In the genomic region with DNA sequence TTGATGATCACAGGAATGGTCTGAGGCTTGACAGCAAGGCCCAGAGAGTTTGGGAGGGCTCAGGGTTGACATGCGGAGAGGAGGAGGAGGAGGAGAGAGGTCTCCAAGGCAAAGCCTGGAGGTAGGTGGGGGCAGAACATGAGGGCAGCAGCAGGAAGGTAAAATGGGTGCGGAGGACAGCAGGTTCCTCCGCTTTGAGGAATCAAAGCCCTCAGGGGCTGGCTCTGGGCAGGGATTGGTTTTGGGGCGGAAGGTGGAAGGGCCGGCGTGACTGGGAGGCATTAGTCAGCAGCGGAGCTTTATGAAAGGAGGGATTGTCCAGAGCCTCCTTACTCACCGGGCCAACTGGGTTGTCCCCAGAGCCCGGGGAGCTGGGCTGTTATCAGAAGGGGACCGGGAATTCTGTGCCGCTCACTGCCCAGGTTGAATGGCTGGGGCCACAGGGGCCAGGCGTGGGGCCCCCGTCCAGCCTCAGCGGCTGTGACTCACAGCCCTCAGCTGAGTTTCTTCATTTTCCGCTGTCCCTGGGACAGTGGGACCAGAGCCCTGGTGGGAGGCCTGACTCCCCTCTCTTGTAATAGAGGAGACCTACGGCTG, we compare ENCODE assay signal across 12 cellular contexts. TPM values are rescaled to one million over a fixed set of nuclear protein-coding genes. Genes with fewer than 3 reads are reported as not detected.
DNase-seq lines count a peak whose midpoint lies in the region; ATAC-seq and TF ChIP-seq lines count a peak whose summit lies in the region.
"Had no signal": no experiment of that assay in that cellular context is flagged by ENCODE, and none has a peak within 500 bp of the region (broad histone marks: within the 10 kb centered on the region; RNA-seq: fewer than 3 reads in every experiment).

No MANE protein-coding gene starts in this region.

- peaks cover 0 to 3% (median 0%) of the 10 kb centered on the region in 7 donors for H3K9me3 Mint-ChIP-seq in CD14-positive monocyte
- no peaks in the 10 kb centered on the region for H3K9me3 Mint-ChIP-seq in neural crest cell
- H3K9me3 Mint-ChIP-seq in CD8-positive, alpha-beta memory T cell = no peaks in the 10 kb centered on the region
- H3K9me3 Mint-ChIP-seq: activated CD4-positive, alpha-beta memory T cell treated with anti-CD3 and anti-CD28 coated beads, Interleukin-2, amount 10 ng/mL, durations not matched to agents 7 days and 5 days; CD4-positive, alpha-beta T cell had no signal

- H3K27me3 ChIP-seq in CD8-positive, alpha-beta memory T cell (ENCODE audit: insufficient read depth, low read length, poor library complexity, severe bottlenecking) = no peaks in the 10 kb centered on the region
- H3K27me3 ChIP-seq: cardiac muscle cell had no signal

- no peaks in the 10 kb centered on the region for H3K36me3 ChIP-seq in CD8-positive, alpha-beta memory T cell (ENCODE audit: insufficient read depth, low read length)
- H3K36me3 ChIP-seq: cardiac muscle cell had no signal

- H3K9me3 ChIP-seq in CD8-positive, alpha-beta memory T cell (ENCODE audit: low read length) = no peaks in the 10 kb centered on the region

- DNase-seq in CD14-positive monocyte (ENCODE audit: low spot score) (no peak), M059J (ENCODE audit: low read depth) (peak; percentile 96), ecto neural progenitor cell (ENCODE audit: low spot score) (peak; percentile 59), neural crest cell (ENCODE audit: low read depth, low spot score) (peak; percentile 27), NCI-H446 treated with DMSO at 0.1 percent for 48 hours (lab: John Stamatoyannopoulos, UW) (no peak), NCI-H146 (lab: John Stamatoyannopoulos, UW) (no peak)
- no peak for DNase-seq in CD8-positive, alpha-beta memory T cell
- DNase-seq: activated CD4-positive, alpha-beta memory T cell treated with anti-CD3 and anti-CD28 coated beads, Interleukin-2, amount 10 ng/mL, durations not matched to agents 7 days and 5 days; CD4-positive, alpha-beta T cell had no signal

- no peaks in the 10 kb centered on the region for H3K36me3 Mint-ChIP-seq in CD14-positive monocyte
- H3K36me3 Mint-ChIP-seq in neural crest cell (ENCODE audit: low read depth) = no peaks in the 10 kb centered on the region
- H3K36me3 Mint-ChIP-seq in CD8-positive, alpha-beta memory T cell = no peaks in the 10 kb centered on the region

- H3K4me1 ChIP-seq in CD8-positive, alpha-beta memory T cell (ENCODE audit: insufficient read depth, low read length) = no peaks in the 10 kb centered on the region

- TF ChIP-seq CTCF in CD14-positive monocyte (IDR thresholded peaks at IDR 0.05) (no peak), neural crest cell (conservative IDR thresholded peaks at IDR 0.05) (no peak)

- intact Hi-C loops in CD14-positive monocyte (cut with micrococcal nuclease) = loop anchor here (5.0 kb wide), 2 partner anchors 33 to 57 kb away; a partner anchor contains a TSS

- no peak for ATAC-seq in HG02981 (IDR thresholded peaks at IDR 0.05; ENCODE audit: unreplicated experiment)
- ATAC-seq: right cardiac atrium had no signal

- H3K27me3 Mint-ChIP-seq in CD14-positive monocyte (ENCODE audit: low read depth in 3 of 3) (peaks cover 4 to 13% (median 7%) of the 10 kb centered on the region in 3 donors), neural crest cell (ENCODE audit: low read depth) (peaks cover 24% of the 10 kb centered on the region)
- peaks cover 0 to 1% of the 10 kb centered on the region in 2 donors for H3K27me3 Mint-ChIP-seq in CD8-positive, alpha-beta memory T cell
- H3K27me3 Mint-ChIP-seq: activated CD4-positive, alpha-beta memory T cell treated with anti-CD3 and anti-CD28 coated beads, Interleukin-2, amount 10 ng/mL, durations not matched to agents 7 days and 5 days; CD4-positive, alpha-beta T cell had no signal

- H3K4me3 ChIP-seq in CD8-positive, alpha-beta memory T cell (ENCODE audit: low read length) = no peak overlapping the region
- H3K4me3 ChIP-seq: cardiac muscle cell had no signal

- CTCF ChIA-PET in CD8-positive, alpha-beta memory T cell (lab: Charles Lee) = no interaction called here

- peaks cover 55% of the 10 kb centered on the region for H3K4me1 Mint-ChIP-seq in CD14-positive monocyte
- peaks cover 53% of the 10 kb centered on the region for H3K4me1 Mint-ChIP-seq in neural crest cell
- peaks cover 0 to 13% (median 9%) of the 10 kb centered on the region in 3 donors for H3K4me1 Mint-ChIP-seq in CD8-positive, alpha-beta memory T cell

- POLR2A ChIA-PET in CD8-positive, alpha-beta memory T cell (lab: Charles Lee) = no interaction called here

- H3K27ac Mint-ChIP-seq in CD14-positive monocyte = peak overlapping the region in 5 of 7 donors; percentile 9 to 97 (median 46)
- H3K27ac Mint-ChIP-seq in neural crest cell (ENCODE audit: unreplicated experiment) = peak overlapping the region; percentile 44
- H3K27ac Mint-ChIP-seq in CD8-positive, alpha-beta memory T cell = no peak overlapping the region
- H3K27ac Mint-ChIP-seq: activated CD4-positive, alpha-beta memory T cell treated with anti-CD3 and anti-CD28 coated beads, Interleukin-2, amount 10 ng/mL, durations not matched to agents 7 days and 5 days; CD4-positive, alpha-beta T cell had no signal

- H3K27ac ChIP-seq in CD8-positive, alpha-beta memory T cell (ENCODE audit: low read depth, low read length) = no peak overlapping the region
- H3K27ac ChIP-seq: cardiac muscle cell had no signal

- H3K4me3 Mint-ChIP-seq in CD14-positive monocyte (no peak overlapping the region), neural crest cell (peak overlapping the region; percentile 5)
- no peak overlapping the region for H3K4me3 Mint-ChIP-seq in CD8-positive, alpha-beta memory T cell
- H3K4me3 Mint-ChIP-seq: activated CD4-positive, alpha-beta memory T cell treated with anti-CD3 and anti-CD28 coated beads, Interleukin-2, amount 10 ng/mL, durations not matched to agents 7 days and 5 days; CD4-positive, alpha-beta T cell had no signal

RNA-seq across cellular contexts. Expression of a gene that starts 36.2 kb away (rescaled TPM):
- not detected for polyA plus RNA-seq in CD14-positive monocyte
- total RNA-seq in M059J (2014; rRNA removed; shearing (Covaris generic)) = 7.5 and 9.9 TPM in 2 replicates
- total RNA-seq in neural crest cell = 0.57 and 1.1 TPM in 2 replicates
- total RNA-seq in CD8-positive, alpha-beta memory T cell = 10 to 100 TPM; 87.5 to 88.6 TPM
- not detected for polyA plus RNA-seq in CD8-positive, alpha-beta memory T cell

RNA-seq across cellular contexts. Expression of a gene that starts 56.3 kb away (rescaled TPM):
- 100 to 1,000 TPM in 1 of 2 donors, 10 to 100 TPM in 1; 48.0 to 146 TPM for polyA plus RNA-seq in CD14-positive monocyte
- total RNA-seq in M059J (2014; rRNA removed; shearing (Covaris generic)) = not detected in 2 replicates
- not detected in 2 replicates for total RNA-seq in neural crest cell
- total RNA-seq in CD8-positive, alpha-beta memory T cell = 10 to 100 TPM; 18.9 to 20.7 TPM
- 16.4 TPM for polyA plus RNA-seq in CD8-positive, alpha-beta memory T cell
- total RNA-seq: cardiac muscle cell had no signal
- polyA plus RNA-seq: cardiac muscle cell had no signal

Comparison
In these comparisons a context has a peak if more than half of its experiments do, and no peak if none do; other contexts are left out.
1. DNase-seq: peak in M059J (single experiment), ecto neural progenitor cell (single experiment) and neural crest cell (single experiment); none in CD14-positive monocyte (single experiment), NCI-H446 treated with DMSO at 0.1 percent for 48 hours (single experiment), NCI-H146 (single experiment) and CD8-positive, alpha-beta memory T cell (0 of 5).
2. H3K27ac Mint-ChIP-seq: peak in CD14-positive monocyte (5 of 7) and neural crest cell (single experiment); none in CD8-positive, alpha-beta memory T cell (0 of 8).
3. RNA of a gene that starts 56.3 kb away (total RNA-seq): 18.9 to 20.7 TPM in CD8-positive, alpha-beta memory T cell; not detected in M059J and not detected in neural crest cell; every median in the first group is over 10 times any median in the second.